In genomic region chr1:29332204-29332603, GRCh38 we compare ENCODE assay signal across 9 cellular contexts.
A peak's percentile ranks its signal among the peaks of the same experiment; 100 is the strongest.
DNase-seq lines count a peak whose midpoint lies in the region; ATAC-seq, FAIRE-seq and TF ChIP-seq lines count a peak whose summit lies in the region.
"Had no signal": no experiment of that assay in that cellular context is flagged by ENCODE, and none has a peak within 500 bp of the region (broad histone marks: within the 10 kb centered on the region; RNA-seq: fewer than 3 reads in every experiment).

No MANE protein-coding gene starts in this region.

- no peaks in the 10 kb centered on the region for H3K9me3 Mint-ChIP-seq in CD14-positive monocyte

- no peak for FAIRE-seq in GM12891 (lab: Jason Lieb, UNC)
- FAIRE-seq: islet of Langerhans had no signal

- H3K4me3 Mint-ChIP-seq in CD14-positive monocyte = no peak overlapping the region

- TF ChIP-seq POLR2A in GM12891 (IDR thresholded peaks at IDR 0.05; ENCODE audit: low read depth, low read length) = no peak

- no peaks in the 10 kb centered on the region for H3K36me3 Mint-ChIP-seq in CD14-positive monocyte

- no peak overlapping the region for H3K27ac Mint-ChIP-seq in CD14-positive monocyte

- intact Hi-C loops in CD14-positive monocyte (cut with micrococcal nuclease) = no loop called here

- no peak overlapping the region for H3K27ac ChIP-seq in caudate nucleus (ENCODE audit: low read depth, low read length)

- no peaks in the 10 kb centered on the region for H3K4me1 Mint-ChIP-seq in CD14-positive monocyte

- TF ChIP-seq CTCF in CD14-positive monocyte (IDR thresholded peaks at IDR 0.05) = peak; percentile 69

- ATAC-seq in HG02981 (IDR thresholded peaks at IDR 0.05; ENCODE audit: unreplicated experiment) = no peak
- no peak for ATAC-seq in HG02938 (IDR thresholded peaks at IDR 0.05; ENCODE audit: unreplicated experiment)
- ATAC-seq in HG03432 (IDR thresholded peaks at IDR 0.05; ENCODE audit: unreplicated experiment) = no peak

- peaks cover 4 to 6% (median 5%) of the 10 kb centered on the region in 3 donors for H3K27me3 Mint-ChIP-seq in CD14-positive monocyte (ENCODE audit: low read depth in 3 of 3)

- DNase-seq in CD14-positive monocyte (ENCODE audit: low spot score) = peak; percentile 39
- DNase-seq in GM12891 (ENCODE audit: insufficient read length, low spot score) = no peak
- DNase-seq in RPMI7951 (ENCODE audit: low read depth) = peak; percentile 37
- peak; percentile 61 for DNase-seq in foreskin melanocyte
- no peak for DNase-seq in caudate nucleus (lab: John Stamatoyannopoulos, UW)

TF ChIP-seq in GM12891, 5 proteins besides CTCF, POLR2A, EP300 and RAD21:
- TF ChIP-seq PAX5 (IDR thresholded peaks at IDR 0.05; ENCODE audit: insufficient read depth, low read length, severe bottlenecking) = no peak
- peak; percentile 18; the same call in 1 of the 2 replicates for TF ChIP-seq SPI1 (IDR thresholded peaks at IDR 0.05; ENCODE audit: low read depth, low read length)
TF ChIP-seq in GM12891: peak in this region for 1.

Comparison
In these comparisons a context has a peak if more than half of its experiments do, and no peak if none do; other contexts are left out.
1. DNase-seq: peak in CD14-positive monocyte (single experiment), RPMI7951 (single experiment) and foreskin melanocyte (single experiment); none in GM12891 (single experiment) and caudate nucleus (0 of 61).